Comparison of ENCODE assay signal across 34 cellular contexts in genomic region chr22:27454807-27455450, GRCh38.
DNase-seq lines count a peak whose midpoint lies in the region; ATAC-seq, FAIRE-seq and TF ChIP-seq lines count a peak whose summit lies in the region.
"Had no signal": no experiment of that assay in that cellular context is flagged by ENCODE, and none has a peak within 500 bp of the region (broad histone marks: within the 10 kb centered on the region; RNA-seq: fewer than 3 reads in every experiment).

No MANE protein-coding gene starts in this region.

- 88% methylated on average over 4 of the region's 4 CpGs for WGBS in A549 (ENCODE audit: missing lambda C conversion rate)
- 75% methylated on average over 2 of the region's 4 CpGs; no CpG with 5 or more reads in 1 of the 2 experiments for WGBS in IMR-90 (ENCODE audit: extremely low coverage in 2 of 2, insufficient read length in 1 of 2), 2 experiments
- 66% methylated on average over 4 of the region's 4 CpGs for WGBS in liver

- dilution Hi-C loops in IMR-90 (cut with HindIII; ENCODE audit: low sequenced_read_pairs, unreplicated experiment) = no loop called here

- H4K20me1 ChIP-seq in IMR-90 (ENCODE audit: insufficient read depth, low read length) = no peaks in the 10 kb centered on the region

- peaks cover 12% of the 10 kb centered on the region for H3K9me3 Mint-ChIP-seq in WTC11
- peaks cover 7% of the 10 kb centered on the region for H3K9me3 Mint-ChIP-seq in activated T-helper 17 cell treated with anti-CD3 and anti-CD28 coated beads, Interleukin-2, amount 50 U/mL, for 72 hours
- H3K9me3 Mint-ChIP-seq: activated T-cell treated with anti-CD3 and anti-CD28 coated beads, Interleukin-2, amount 50 U/mL, for 24 hours; CD8-positive, alpha-beta T cell had no signal

- H2AFZ ChIP-seq in IMR-90 (replicated peaks; ENCODE audit: low read length, poor library complexity) = peak overlapping the region; percentile 68

- TF ChIP-seq RAD21 in A549 (conservative IDR thresholded peaks at IDR 0.05 in 1 of 2, IDR thresholded peaks at IDR 0.05 in 1 of 2) (no peak), IMR-90 (IDR thresholded peaks at IDR 0.05; ENCODE audit: low read length) (no peak), liver (IDR thresholded peaks at IDR 0.05) (no peak)

- no peak for FAIRE-seq in A549 (lab: Jason Lieb, UNC)
- FAIRE-seq: A204.1, GM18507, keratinocyte, RCC 7860 had no signal

- H3K36me3 Mint-ChIP-seq in WTC11 = no peaks in the 10 kb centered on the region
- no peaks in the 10 kb centered on the region for H3K36me3 Mint-ChIP-seq in activated T-helper 17 cell treated with anti-CD3 and anti-CD28 coated beads, Interleukin-2, amount 50 U/mL, for 72 hours (ENCODE audit: low read depth)
- H3K36me3 Mint-ChIP-seq: CD8-positive, alpha-beta T cell; naive thymus-derived CD8-positive, alpha-beta T cell; stimulated activated memory B cell treated with anti-CD40 and anti-IgM and Interleukin-4, amounts not matched to agents 10 μg/mL and 1 μg/mL and 100 μg/mL, for 72 hours had no signal

- no peaks in the 10 kb centered on the region for H3K9me3 ChIP-seq in A549
- peaks cover 5% of the 10 kb centered on the region for H3K9me3 ChIP-seq in IMR-90 (ENCODE audit: control insufficient read depth, insufficient read depth, low read length)
- H3K9me3 ChIP-seq in liver (ENCODE audit: control insufficient read depth in 4 of 4, low read length in 3 of 4) = no peaks in the 10 kb centered on the region
- H3K9me3 ChIP-seq: BE2C, transverse colon had no signal

- H2AK5ac ChIP-seq in IMR-90 (ENCODE audit: low read depth, low read length) = peak overlapping the region; percentile 44; the same call in 1 of the 2 replicates

- H3K4ac ChIP-seq in IMR-90 (ENCODE audit: low read depth, low read length) = peak overlapping the region; percentile 13; the same call in 1 of the 2 replicates

- H3K4me3 Mint-ChIP-seq in WTC11 = no peak overlapping the region
- H3K4me3 Mint-ChIP-seq in activated T-helper 17 cell treated with anti-CD3 and anti-CD28 coated beads, Interleukin-2, amount 50 U/mL, for 72 hours = no peak overlapping the region
- H3K4me3 Mint-ChIP-seq: activated B cell treated with CpG ODN at 0.5 μM for 24 hours; activated T-cell treated with anti-CD3 and anti-CD28 coated beads, Interleukin-2, amount 50 U/mL, for 24 hours; CD8-positive, alpha-beta T cell; central memory CD8-positive, alpha-beta T cell; naive thymus-derived CD8-positive, alpha-beta T cell; stimulated activated memory B cell treated with anti-CD40 and anti-IgM and Interleukin-4, amounts not matched to agents 10 μg/mL and 1 μg/mL and 100 μg/mL, for 72 hours had no signal

- H3K9ac ChIP-seq in IMR-90 (ENCODE audit: low read depth, low read length) (no peak overlapping the region), liver (ENCODE audit: low read depth in 1 of 2, low read length in 2 of 2) (no peak overlapping the region)

- no peak overlapping the region for H3K4me3 ChIP-seq in A549
- H3K4me3 ChIP-seq in IMR-90 (ENCODE audit: insufficient read depth, low read depth, low read length) = no peak overlapping the region
- H3K4me3 ChIP-seq in liver (ENCODE audit: low read depth in 1 of 3, low read length in 3 of 3) = no peak overlapping the region
- H3K4me3 ChIP-seq: body of pancreas, transverse colon had no signal

- CTCF ChIA-PET in A549 (lab: Yijun Ruan, JAX) = no interaction called here
- CTCF ChIA-PET in IMR-90 (lab: Yijun Ruan, JAX) = no interaction called here
- CTCF ChIA-PET in WTC11 (lab: Charles Lee) = no interaction called here

- no peak for ATAC-seq in A549
- no peak for ATAC-seq in IMR-90 (ENCODE audit: low read depth)
- ATAC-seq in WTC11 = peak; percentile 38; the same call in 1 of the 2 replicates
- ATAC-seq in activated T-helper 17 cell treated with anti-CD3 and anti-CD28 coated beads, Interleukin-2, amount 50 U/mL, for 72 hours (replicated peaks) = no peak
- ATAC-seq: body of pancreas; CD8-positive, alpha-beta T cell; foreskin keratinocyte; naive thymus-derived CD8-positive, alpha-beta T cell; stimulated activated memory B cell treated with anti-CD40 and anti-IgM and Interleukin-4, amounts not matched to agents 10 μg/mL and 1 μg/mL and 100 μg/mL, for 72 hours had no signal

- no peak overlapping the region for H3K56ac ChIP-seq in IMR-90 (ENCODE audit: extremely low read depth, insufficient read depth, low read length)

- intact Hi-C loops in IMR-90 (cut with micrococcal nuclease) = loop anchor here (5.0 kb wide), 1 partner anchor 33 kb away; no protein-coding TSS in a partner anchor

- H3K23ac ChIP-seq in IMR-90 (ENCODE audit: low read depth, low read length) = no peak overlapping the region

- H3K27me3 ChIP-seq in IMR-90 (ENCODE audit: control insufficient read depth, insufficient read depth, low read length) (peaks cover 1% of the 10 kb centered on the region; the same call in 1 of the 2 replicates), liver (ENCODE audit: control insufficient read depth in 4 of 4, insufficient read depth in 4 of 4, low read length in 3 of 4) (no peaks in the 10 kb centered on the region)
- H3K27me3 ChIP-seq: body of pancreas, foreskin keratinocyte, transverse colon had no signal

- H3K27me3 Mint-ChIP-seq in WTC11 (ENCODE audit: low read depth) = peaks cover 3% of the 10 kb centered on the region
- peaks cover 10% of the 10 kb centered on the region for H3K27me3 Mint-ChIP-seq in activated T-helper 17 cell treated with anti-CD3 and anti-CD28 coated beads, Interleukin-2, amount 50 U/mL, for 72 hours
- H3K27me3 Mint-ChIP-seq: activated B cell treated with CpG ODN at 0.5 μM for 24 hours; stimulated activated memory B cell treated with anti-CD40 and anti-IgM and Interleukin-4, amounts not matched to agents 10 μg/mL and 1 μg/mL and 100 μg/mL, for 72 hours had no signal

- TF ChIP-seq POLR2A in A549 (IDR thresholded peaks at IDR 0.05; ENCODE audit: low read length) = no peak
- TF ChIP-seq POLR2A in IMR-90 (IDR thresholded peaks at IDR 0.05; ENCODE audit: low read depth, low read length) = no peak

- no peak for DNase-seq in A549 (ENCODE audit: low read depth in 1 of 2, low spot score in 1 of 2)
- DNase-seq in IMR-90 = no peak
- peak; percentile 38 for DNase-seq in WTC11 (ENCODE audit: low spot score)
- DNase-seq in Ammon's horn (ENCODE audit: low spot score) = no peak
- DNase-seq in NCI-H510A treated with DMSO at 0.1 percent for 48 hours (lab: John Stamatoyannopoulos, UW) = no peak
- no peak for DNase-seq in SHP77 (lab: John Stamatoyannopoulos, UW)
- DNase-seq: activated B cell treated with CpG ODN at 0.5 μM for 24 hours; activated CD4-positive, alpha-beta T cell treated with anti-CD3 and anti-CD28 coated beads, Interleukin-2, amount 50 U/mL, for 1 hour; activated T-cell treated with anti-CD3 and anti-CD28 coated beads, Interleukin-2, amount 50 U/mL, for 24 hours; BE2C; body of pancreas; CD8-positive, alpha-beta T cell; EL; foreskin keratinocyte; H7; head of caudate nucleus; Karpas-422; naive thymus-derived CD8-positive, alpha-beta T cell; NCI-H1436 treated with DMSO at 0.1 percent for 48 hours; NCI-H2081 treated with DMSO at 0.1 percent for 48 hours; NCI-H2227 treated with DMSO at 0.1 percent for 48 hours; NCI-H748 treated with DMSO at 0.1 percent for 48 hours; stimulated activated CD4-positive, alpha-beta T cell treated with anti-CD3 and anti-CD28 coated beads, Interleukin-15, amount 100 ng/mL, for 24 hours; T1000; transverse colon had no signal

- no peaks in the 10 kb centered on the region for H3K36me3 ChIP-seq in IMR-90 (ENCODE audit: control insufficient read depth, insufficient read depth, low read length)
- no peaks in the 10 kb centered on the region for H3K36me3 ChIP-seq in liver (ENCODE audit: control insufficient read depth in 4 of 4, insufficient read depth in 3 of 4, low read depth in 1 of 4, low read length in 3 of 4)
- H3K36me3 ChIP-seq: BE2C, transverse colon had no signal

- H2BK5ac ChIP-seq in IMR-90 (ENCODE audit: low read depth, low read length, poor library complexity, severe bottlenecking) = no peak overlapping the region

- POLR2A ChIA-PET in A549 (lab: Yijun Ruan, JAX) = no interaction called here
- POLR2A ChIA-PET in IMR-90 (lab: Charles Lee; ENCODE audit: unreplicated experiment) = no interaction called here
- POLR2A ChIA-PET in WTC11 (lab: Charles Lee) = interaction anchor here (0.9 kb wide), 1 partner anchor 136 kb away, joined by 3 read pairs; no protein-coding TSS in a partner anchor

- peaks cover 22% of the 10 kb centered on the region for H3K4me1 Mint-ChIP-seq in WTC11
- H3K4me1 Mint-ChIP-seq in activated T-helper 17 cell treated with anti-CD3 and anti-CD28 coated beads, Interleukin-2, amount 50 U/mL, for 72 hours = no peaks in the 10 kb centered on the region
- H3K4me1 Mint-ChIP-seq: activated B cell treated with CpG ODN at 0.5 μM for 24 hours; central memory CD8-positive, alpha-beta T cell; naive thymus-derived CD8-positive, alpha-beta T cell; stimulated activated memory B cell treated with anti-CD40 and anti-IgM and Interleukin-4, amounts not matched to agents 10 μg/mL and 1 μg/mL and 100 μg/mL, for 72 hours had no signal

- H4K8ac ChIP-seq in IMR-90 (ENCODE audit: low read depth in 2 of 2, low read length in 2 of 2) = no peak overlapping the region

- no peak overlapping the region for H3K4me2 ChIP-seq in A549
- H3K4me2 ChIP-seq in IMR-90 (ENCODE audit: low read depth, low read length) = no peak overlapping the region

- no peaks in the 10 kb centered on the region for H3K79me1 ChIP-seq in IMR-90 (ENCODE audit: low read depth in 1 of 2, low read length in 2 of 2)

- no peak for TF ChIP-seq EP300 in A549 (IDR thresholded peaks at IDR 0.05)

- no peak overlapping the region for H4K91ac ChIP-seq in IMR-90 (ENCODE audit: insufficient read depth, low read depth, low read length)

- in situ Hi-C loops in IMR-90 (cut with MboI; ENCODE audit: low sequenced_read_pairs) = no loop called here

- H2BK20ac ChIP-seq in IMR-90 (ENCODE audit: low read depth, low read length) = 0 out of 2 replicates have a peak overlapping the region, but pooled peaks have one; percentile 14

- BruUV-seq in IMR-90 (replicated peaks; lab: Mats Ljungman, UMichigan) = no TSS peak

- H3K4me1 ChIP-seq in A549 = peaks cover 19% of the 10 kb centered on the region
- peaks cover 11% of the 10 kb centered on the region for H3K4me1 ChIP-seq in IMR-90 (ENCODE audit: control insufficient read depth, insufficient read depth, low read length)
- no peaks in the 10 kb centered on the region for H3K4me1 ChIP-seq in liver (ENCODE audit: control insufficient read depth in 4 of 4, insufficient read depth in 4 of 4, low read length in 3 of 4)
- H3K4me1 ChIP-seq: BE2C, body of pancreas, transverse colon had no signal

- H4K5ac ChIP-seq in IMR-90 (ENCODE audit: low read depth, low read length) = no peak overlapping the region

- no peak overlapping the region for H3K18ac ChIP-seq in IMR-90 (ENCODE audit: low read depth, low read length)

- no peak for TF ChIP-seq CTCF in A549 (IDR thresholded peaks at IDR 0.05)
- TF ChIP-seq CTCF in IMR-90 (conservative IDR thresholded peaks at IDR 0.05; ENCODE audit: low read depth, low read length) = no peak
- TF ChIP-seq CTCF in WTC11 (IDR thresholded peaks at IDR 0.05) = no peak
- no peak for TF ChIP-seq CTCF in liver (IDR thresholded peaks at IDR 0.05; ENCODE audit: low read depth, low read length, missing input control)

- no peak overlapping the region; the same call in 2 of the 3 replicates for H2BK15ac ChIP-seq in IMR-90 (ENCODE audit: low read depth, low read length)

- peaks cover 14% of the 10 kb centered on the region for H3K9me1 ChIP-seq in IMR-90 (ENCODE audit: insufficient read depth, low read length)

- H2AK9ac ChIP-seq in IMR-90 (replicated peaks; ENCODE audit: low read depth, low read length, poor library complexity) = peak overlapping the region; percentile 17

- no peak overlapping the region for H3K14ac ChIP-seq in IMR-90 (replicated peaks; ENCODE audit: low read depth, low read length)

- H3K27ac Mint-ChIP-seq in WTC11 = no peak overlapping the region
- H3K27ac Mint-ChIP-seq in activated T-helper 17 cell treated with anti-CD3 and anti-CD28 coated beads, Interleukin-2, amount 50 U/mL, for 72 hours = no peak overlapping the region
- H3K27ac Mint-ChIP-seq: activated B cell treated with CpG ODN at 0.5 μM for 24 hours; activated T-cell treated with anti-CD3 and anti-CD28 coated beads, Interleukin-2, amount 50 U/mL, for 24 hours; CD8-positive, alpha-beta T cell; naive thymus-derived CD8-positive, alpha-beta T cell; stimulated activated memory B cell treated with anti-CD40 and anti-IgM and Interleukin-4, amounts not matched to agents 10 μg/mL and 1 μg/mL and 100 μg/mL, for 72 hours had no signal

- no peak overlapping the region for H3K27ac ChIP-seq in A549
- no peak overlapping the region for H3K27ac ChIP-seq in IMR-90 (ENCODE audit: insufficient read depth, low read length)
- no peak overlapping the region for H3K27ac ChIP-seq in liver (ENCODE audit: low read depth in 1 of 2, low read length in 2 of 2)
- H3K27ac ChIP-seq: body of pancreas, foreskin keratinocyte, HL-60, transverse colon had no signal

- peak overlapping the region; percentile 27; the same call in 1 of the 2 replicates for H2BK120ac ChIP-seq in IMR-90 (ENCODE audit: low read depth, low read length)

Comparison
In these comparisons a context has a peak if more than half of its experiments do, and no peak if none do; other contexts are left out.
1. Of the 8 proteins assayed by ChIP-seq in both WTC11 and A549: peak only in WTC11: JUN; only in A549: none; in both: none; in neither: 7.